29 cellular contexts compared by ENCODE assay signal in genomic region chr10:69270990-69271389, GRCh38. TPM values are rescaled to one million over a fixed set of nuclear protein-coding genes. Genes with fewer than 3 reads are reported as not detected.
"Had no signal": no experiment of that assay in that cellular context is flagged by ENCODE, and none has a peak within 500 bp of the region (broad histone marks: within the 10 kb centered on the region; RNA-seq: fewer than 3 reads in every experiment).

No MANE protein-coding gene starts in this region.

- H3K27ac Mint-ChIP-seq: activated CD4-positive, alpha-beta memory T cell treated with anti-CD3 and anti-CD28 coated beads, Interleukin-2, amount 10 ng/mL, durations not matched to agents 7 days and 5 days; activated CD4-positive, alpha-beta T cell treated with anti-CD3 and anti-CD28 coated beads for 36 hours; activated CD4-positive, alpha-beta T cell treated with anti-CD3 and anti-CD28 coated beads, Interleukin-2, amount 10 ng/mL, durations not matched to agents 24 days and 14 days; activated naive CD4-positive, alpha-beta T cell treated with anti-CD3 and anti-CD28 coated beads, Interleukin-2, amount 10 ng/mL, durations not matched to agents 7 days and 5 days; activated naive CD4-positive, alpha-beta T cell treated with anti-CD3 and anti-CD28 coated beads, Interleukin-2, amount 50 U/mL, for 72 hours; activated naive CD8-positive, alpha-beta T cell treated with anti-CD3 and anti-CD28 coated beads, Interleukin-2, amount 10 ng/mL, durations not matched to agents 7 days and 5 days; activated T-cell treated with anti-CD3 and anti-CD28 coated beads, Interleukin-2, amount 50 U/mL, for 24 hours; activated T-cell treated with anti-CD3 and anti-CD28 coated beads, Interleukin-2, amount 50 U/mL, for 72 hours; dendritic cell treated with granulocyte-macrophage colony-stimulating factor and Interleukin-4, amounts not matched to agents 40 ng/mL and 50 ng/mL, for 4 days had no signal

- H3K9me3 Mint-ChIP-seq: activated CD4-positive, alpha-beta memory T cell treated with anti-CD3 and anti-CD28 coated beads, Interleukin-2, amount 10 ng/mL, durations not matched to agents 7 days and 5 days; activated CD4-positive, alpha-beta T cell treated with anti-CD3 and anti-CD28 coated beads, Interleukin-2, amount 10 ng/mL, durations not matched to agents 24 days and 14 days; activated naive CD4-positive, alpha-beta T cell treated with anti-CD3 and anti-CD28 coated beads, Interleukin-2, amount 10 ng/mL, durations not matched to agents 7 days and 5 days; activated naive CD4-positive, alpha-beta T cell treated with anti-CD3 and anti-CD28 coated beads, Interleukin-2, amount 50 U/mL, for 72 hours; activated naive CD8-positive, alpha-beta T cell treated with anti-CD3 and anti-CD28 coated beads, Interleukin-2, amount 10 ng/mL, durations not matched to agents 7 days and 5 days; activated T-cell treated with anti-CD3 and anti-CD28 coated beads, Interleukin-2, amount 50 U/mL, for 24 hours; activated T-cell treated with anti-CD3 and anti-CD28 coated beads, Interleukin-2, amount 50 U/mL, for 72 hours; central memory CD8-positive, alpha-beta T cell; dendritic cell treated with granulocyte-macrophage colony-stimulating factor and Interleukin-4, amounts not matched to agents 40 ng/mL and 50 ng/mL, for 4 days had no signal

- H3K9me3 ChIP-seq: gastrocnemius medialis had no signal

- H3K4me1 ChIP-seq: esophagus muscularis mucosa, foreskin keratinocyte, gastrocnemius medialis, heart left ventricle had no signal

- ATAC-seq: activated CD4-positive, alpha-beta T cell treated with anti-CD3 and anti-CD28 coated beads for 36 hours; activated naive CD4-positive, alpha-beta T cell treated with anti-CD3 and anti-CD28 coated beads, Interleukin-2, amount 50 U/mL, for 72 hours; activated T-cell treated with anti-CD3 and anti-CD28 coated beads, Interleukin-2, amount 50 U/mL, for 72 hours; foreskin keratinocyte; gastrocnemius medialis; heart left ventricle had no signal

- H3K27me3 ChIP-seq: esophagus muscularis mucosa, gastrocnemius medialis, heart left ventricle had no signal

- DNase-seq: activated CD4-positive, alpha-beta memory T cell treated with anti-CD3 and anti-CD28 coated beads, Interleukin-2, amount 10 ng/mL, durations not matched to agents 7 days and 5 days; activated CD4-positive, alpha-beta T cell treated with anti-CD3 and anti-CD28 coated beads for 36 hours; activated CD4-positive, alpha-beta T cell treated with anti-CD3 and anti-CD28 coated beads, Interleukin-2, amount 10 ng/mL, durations not matched to agents 24 days and 14 days; activated CD4-positive, CD25-positive, alpha-beta regulatory T cell; activated CD4-positive, CD25-positive, alpha-beta regulatory T cell treated with anti-CD3 and anti-CD28 coated beads, Interleukin-2, amount 50 U/mL, for 72 hours; activated CD8-positive, alpha-beta memory T cell treated with anti-CD3 and anti-CD28 coated beads, Interleukin-2, amount 50 U/mL, for 48 hours; activated gamma-delta T cell; activated naive CD4-positive, alpha-beta T cell; activated naive CD4-positive, alpha-beta T cell treated with anti-CD3 and anti-CD28 coated beads, Interleukin-2, amount 10 ng/mL, durations not matched to agents 7 days and 5 days; activated naive CD8-positive, alpha-beta T cell treated with anti-CD3 and anti-CD28 coated beads, Interleukin-2, amount 10 ng/mL, durations not matched to agents 7 days and 5 days; activated T-cell treated with anti-CD3 and anti-CD28 coated beads for 4 hours; activated T-cell treated with anti-CD3 and anti-CD28 coated beads, Interleukin-2, amount 50 U/mL, for 24 hours; activated T-cell treated with anti-CD3 and anti-CD28 coated beads, Interleukin-2, amount 50 U/mL, for 72 hours; amniotic stem cell; anterior cingulate cortex; brain microvascular endothelial cell; effector CD8-positive, alpha-beta T cell; erythroblast; foreskin keratinocyte; gastrocnemius medialis; glutamatergic neuron; heart left ventricle; T-helper 2 cell had no signal

- H3K36me3 Mint-ChIP-seq: activated naive CD4-positive, alpha-beta T cell treated with anti-CD3 and anti-CD28 coated beads, Interleukin-2, amount 10 ng/mL, durations not matched to agents 7 days and 5 days; activated naive CD8-positive, alpha-beta T cell treated with anti-CD3 and anti-CD28 coated beads, Interleukin-2, amount 10 ng/mL, durations not matched to agents 7 days and 5 days had no signal

- H3K27me3 Mint-ChIP-seq: activated CD4-positive, alpha-beta T cell treated with anti-CD3 and anti-CD28 coated beads for 36 hours; activated T-cell treated with anti-CD3 and anti-CD28 coated beads, Interleukin-2, amount 50 U/mL, for 24 hours; central memory CD8-positive, alpha-beta T cell had no signal

- H3K36me3 ChIP-seq: brain microvascular endothelial cell, esophagus muscularis mucosa, gastrocnemius medialis, heart left ventricle had no signal

- H3K4me3 Mint-ChIP-seq: activated CD4-positive, alpha-beta memory T cell treated with anti-CD3 and anti-CD28 coated beads, Interleukin-2, amount 10 ng/mL, durations not matched to agents 7 days and 5 days; activated CD4-positive, alpha-beta T cell treated with anti-CD3 and anti-CD28 coated beads for 36 hours; activated CD4-positive, alpha-beta T cell treated with anti-CD3 and anti-CD28 coated beads, Interleukin-2, amount 10 ng/mL, durations not matched to agents 24 days and 14 days; activated naive CD4-positive, alpha-beta T cell treated with anti-CD3 and anti-CD28 coated beads, Interleukin-2, amount 10 ng/mL, durations not matched to agents 7 days and 5 days; activated naive CD8-positive, alpha-beta T cell treated with anti-CD3 and anti-CD28 coated beads, Interleukin-2, amount 10 ng/mL, durations not matched to agents 7 days and 5 days; activated T-cell treated with anti-CD3 and anti-CD28 coated beads, Interleukin-2, amount 50 U/mL, for 24 hours; activated T-cell treated with anti-CD3 and anti-CD28 coated beads, Interleukin-2, amount 50 U/mL, for 72 hours; central memory CD8-positive, alpha-beta T cell; dendritic cell treated with granulocyte-macrophage colony-stimulating factor and Interleukin-4, amounts not matched to agents 40 ng/mL and 50 ng/mL, for 4 days had no signal

- H3K4me3 ChIP-seq: coronary artery, esophagus muscularis mucosa, gastrocnemius medialis, heart left ventricle had no signal

- H3K27ac ChIP-seq: brain microvascular endothelial cell, coronary artery, esophagus muscularis mucosa, foreskin keratinocyte, gastrocnemius medialis, heart left ventricle had no signal

RNA-seq across cellular contexts. Expression of gene HKDC1, which starts 50.9 kb away (rescaled TPM):
- total RNA-seq: cardiac septum had no signal
